Comparison of ENCODE assay signal across 1 cellular context in genomic region chr22:47061226-47061625, GRCh38.
TF ChIP-seq lines count a peak whose summit lies in the region.

No MANE protein-coding gene starts in this region.

TF ChIP-seq in H1, 55 proteins besides CTCF, POLR2A, EP300 and RAD21 (continued from another document):
- TF ChIP-seq USF2 (IDR thresholded peaks at IDR 0.05; ENCODE audit: low read length) (no peak), BACH1 (IDR thresholded peaks at IDR 0.05; ENCODE audit: low read length) (no peak), CHD2 (IDR thresholded peaks at IDR 0.05; ENCODE audit: low read length) (no peak), MAFK (IDR thresholded peaks at IDR 0.05; ENCODE audit: low read depth, low read length) (no peak), CBX5 (IDR thresholded peaks at IDR 0.05; ENCODE audit: low read depth, low read length) (no peak), ZNF274 (IDR thresholded peaks at IDR 0.05; ENCODE audit: borderline replicate concordance, extremely low read depth, low read length) (no peak)
